Comparison of ENCODE assay signal across 1 cellular context in the genomic region with DNA sequence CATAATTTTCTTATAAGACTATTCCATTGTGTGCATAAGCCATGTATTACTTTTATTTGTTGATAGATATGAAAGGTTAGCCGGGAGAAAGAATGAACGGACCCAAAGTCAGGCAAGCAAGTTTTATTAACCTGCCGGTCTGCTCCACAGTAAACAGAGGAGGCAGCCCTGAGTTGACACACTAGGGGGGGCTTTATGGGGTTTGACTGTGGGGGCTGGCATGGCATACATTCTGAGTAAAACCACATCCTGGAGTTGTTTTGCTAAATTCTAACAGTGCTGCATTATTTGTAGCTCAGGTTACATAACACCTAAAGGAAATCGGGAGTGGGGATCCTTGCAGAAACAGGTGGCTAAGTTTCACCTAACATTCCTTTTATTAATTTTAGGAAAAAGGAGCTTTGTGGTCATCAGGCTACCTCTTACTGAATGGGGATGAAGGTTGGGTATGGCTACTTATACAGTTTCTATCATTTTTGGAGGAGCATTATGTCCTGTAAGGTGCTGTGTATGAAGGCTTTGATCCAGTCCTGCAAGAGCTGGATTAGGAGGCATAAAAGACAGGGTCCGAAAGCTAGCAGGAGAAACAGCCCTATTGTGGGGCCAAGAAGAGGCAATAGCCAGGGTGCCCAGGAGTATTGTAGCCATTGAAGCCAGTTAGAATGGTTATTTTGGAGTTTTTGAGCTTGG.
TF ChIP-seq lines count a peak whose summit lies in the region.

No MANE protein-coding gene starts in this region.

TF ChIP-seq in HepG2, 621 proteins besides CTCF, POLR2A, EP300 and RAD21:
- TF ChIP-seq, protein P1, sequence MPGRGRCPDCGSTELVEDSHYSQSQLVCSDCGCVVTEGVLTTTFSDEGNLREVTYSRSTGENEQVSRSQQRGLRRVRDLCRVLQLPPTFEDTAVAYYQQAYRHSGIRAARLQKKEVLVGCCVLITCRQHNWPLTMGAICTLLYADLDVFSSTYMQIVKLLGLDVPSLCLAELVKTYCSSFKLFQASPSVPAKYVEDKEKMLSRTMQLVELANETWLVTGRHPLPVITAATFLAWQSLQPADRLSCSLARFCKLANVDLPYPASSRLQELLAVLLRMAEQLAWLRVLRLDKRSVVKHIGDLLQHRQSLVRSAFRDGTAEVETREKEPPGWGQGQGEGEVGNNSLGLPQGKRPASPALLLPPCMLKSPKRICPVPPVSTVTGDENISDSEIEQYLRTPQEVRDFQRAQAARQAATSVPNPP (CRISPR knock-in tag; IDR thresholded peaks at IDR 0.05), result no peak
- TF ChIP-seq, protein P2, sequence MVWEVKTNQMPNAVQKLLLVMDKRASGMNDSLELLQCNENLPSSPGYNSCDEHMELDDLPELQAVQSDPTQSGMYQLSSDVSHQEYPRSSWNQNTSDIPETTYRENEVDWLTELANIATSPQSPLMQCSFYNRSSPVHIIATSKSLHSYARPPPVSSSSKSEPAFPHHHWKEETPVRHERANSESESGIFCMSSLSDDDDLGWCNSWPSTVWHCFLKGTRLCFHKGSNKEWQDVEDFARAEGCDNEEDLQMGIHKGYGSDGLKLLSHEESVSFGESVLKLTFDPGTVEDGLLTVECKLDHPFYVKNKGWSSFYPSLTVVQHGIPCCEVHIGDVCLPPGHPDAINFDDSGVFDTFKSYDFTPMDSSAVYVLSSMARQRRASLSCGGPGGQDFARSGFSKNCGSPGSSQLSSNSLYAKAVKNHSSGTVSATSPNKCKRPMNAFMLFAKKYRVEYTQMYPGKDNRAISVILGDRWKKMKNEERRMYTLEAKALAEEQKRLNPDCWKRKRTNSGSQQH (CRISPR knock-in tag; IDR thresholded peaks at IDR 0.05; ENCODE audit: low read depth), result no peak
- TF ChIP-seq, protein P3, sequence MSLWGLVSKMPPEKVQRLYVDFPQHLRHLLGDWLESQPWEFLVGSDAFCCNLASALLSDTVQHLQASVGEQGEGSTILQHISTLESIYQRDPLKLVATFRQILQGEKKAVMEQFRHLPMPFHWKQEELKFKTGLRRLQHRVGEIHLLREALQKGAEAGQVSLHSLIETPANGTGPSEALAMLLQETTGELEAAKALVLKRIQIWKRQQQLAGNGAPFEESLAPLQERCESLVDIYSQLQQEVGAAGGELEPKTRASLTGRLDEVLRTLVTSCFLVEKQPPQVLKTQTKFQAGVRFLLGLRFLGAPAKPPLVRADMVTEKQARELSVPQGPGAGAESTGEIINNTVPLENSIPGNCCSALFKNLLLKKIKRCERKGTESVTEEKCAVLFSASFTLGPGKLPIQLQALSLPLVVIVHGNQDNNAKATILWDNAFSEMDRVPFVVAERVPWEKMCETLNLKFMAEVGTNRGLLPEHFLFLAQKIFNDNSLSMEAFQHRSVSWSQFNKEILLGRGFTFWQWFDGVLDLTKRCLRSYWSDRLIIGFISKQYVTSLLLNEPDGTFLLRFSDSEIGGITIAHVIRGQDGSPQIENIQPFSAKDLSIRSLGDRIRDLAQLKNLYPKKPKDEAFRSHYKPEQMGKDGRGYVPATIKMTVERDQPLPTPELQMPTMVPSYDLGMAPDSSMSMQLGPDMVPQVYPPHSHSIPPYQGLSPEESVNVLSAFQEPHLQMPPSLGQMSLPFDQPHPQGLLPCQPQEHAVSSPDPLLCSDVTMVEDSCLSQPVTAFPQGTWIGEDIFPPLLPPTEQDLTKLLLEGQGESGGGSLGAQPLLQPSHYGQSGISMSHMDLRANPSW (CRISPR knock-in tag; IDR thresholded peaks at IDR 0.05; ENCODE audit: borderline replicate concordance), result no peak
- TF ChIP-seq, protein P4, sequence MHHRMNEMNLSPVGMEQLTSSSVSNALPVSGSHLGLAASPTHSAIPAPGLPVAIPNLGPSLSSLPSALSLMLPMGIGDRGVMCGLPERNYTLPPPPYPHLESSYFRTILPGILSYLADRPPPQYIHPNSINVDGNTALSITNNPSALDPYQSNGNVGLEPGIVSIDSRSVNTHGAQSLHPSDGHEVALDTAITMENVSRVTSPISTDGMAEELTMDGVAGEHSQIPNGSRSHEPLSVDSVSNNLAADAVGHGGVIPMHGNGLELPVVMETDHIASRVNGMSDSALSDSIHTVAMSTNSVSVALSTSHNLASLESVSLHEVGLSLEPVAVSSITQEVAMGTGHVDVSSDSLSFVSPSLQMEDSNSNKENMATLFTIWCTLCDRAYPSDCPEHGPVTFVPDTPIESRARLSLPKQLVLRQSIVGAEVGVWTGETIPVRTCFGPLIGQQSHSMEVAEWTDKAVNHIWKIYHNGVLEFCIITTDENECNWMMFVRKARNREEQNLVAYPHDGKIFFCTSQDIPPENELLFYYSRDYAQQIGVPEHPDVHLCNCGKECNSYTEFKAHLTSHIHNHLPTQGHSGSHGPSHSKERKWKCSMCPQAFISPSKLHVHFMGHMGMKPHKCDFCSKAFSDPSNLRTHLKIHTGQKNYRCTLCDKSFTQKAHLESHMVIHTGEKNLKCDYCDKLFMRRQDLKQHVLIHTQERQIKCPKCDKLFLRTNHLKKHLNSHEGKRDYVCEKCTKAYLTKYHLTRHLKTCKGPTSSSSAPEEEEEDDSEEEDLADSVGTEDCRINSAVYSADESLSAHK (CRISPR knock-in tag; IDR thresholded peaks at IDR 0.05; ENCODE audit: borderline replicate concordance), result no peak
- TF ChIP-seq, protein P5, sequence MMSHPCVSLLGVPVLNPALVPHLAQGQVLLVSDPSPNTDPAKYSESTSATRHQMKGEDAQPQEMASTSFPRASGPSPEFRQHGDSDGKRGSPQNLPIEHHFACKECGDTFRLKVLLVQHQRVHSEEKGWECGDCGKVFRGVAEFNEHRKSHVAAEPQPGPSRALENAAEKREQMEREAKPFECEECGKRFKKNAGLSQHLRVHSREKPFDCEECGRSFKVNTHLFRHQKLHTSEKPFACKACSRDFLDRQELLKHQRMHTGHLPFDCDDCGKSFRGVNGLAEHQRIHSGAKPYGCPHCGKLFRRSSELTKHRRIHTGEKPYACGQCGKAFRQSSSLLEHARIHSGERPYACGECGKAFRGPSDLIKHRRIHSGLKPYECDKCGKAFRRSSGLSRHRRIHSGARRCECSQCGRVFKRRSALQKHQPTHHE (CRISPR knock-in tag; IDR thresholded peaks at IDR 0.05; ENCODE audit: borderline replicate concordance), result no peak
- TF ChIP-seq, protein P6, sequence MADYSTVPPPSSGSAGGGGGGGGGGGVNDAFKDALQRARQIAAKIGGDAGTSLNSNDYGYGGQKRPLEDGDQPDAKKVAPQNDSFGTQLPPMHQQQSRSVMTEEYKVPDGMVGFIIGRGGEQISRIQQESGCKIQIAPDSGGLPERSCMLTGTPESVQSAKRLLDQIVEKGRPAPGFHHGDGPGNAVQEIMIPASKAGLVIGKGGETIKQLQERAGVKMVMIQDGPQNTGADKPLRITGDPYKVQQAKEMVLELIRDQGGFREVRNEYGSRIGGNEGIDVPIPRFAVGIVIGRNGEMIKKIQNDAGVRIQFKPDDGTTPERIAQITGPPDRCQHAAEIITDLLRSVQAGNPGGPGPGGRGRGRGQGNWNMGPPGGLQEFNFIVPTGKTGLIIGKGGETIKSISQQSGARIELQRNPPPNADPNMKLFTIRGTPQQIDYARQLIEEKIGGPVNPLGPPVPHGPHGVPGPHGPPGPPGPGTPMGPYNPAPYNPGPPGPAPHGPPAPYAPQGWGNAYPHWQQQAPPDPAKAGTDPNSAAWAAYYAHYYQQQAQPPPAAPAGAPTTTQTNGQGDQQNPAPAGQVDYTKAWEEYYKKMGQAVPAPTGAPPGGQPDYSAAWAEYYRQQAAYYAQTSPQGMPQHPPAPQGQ (CRISPR knock-in tag; IDR thresholded peaks at IDR 0.05; ENCODE audit: borderline replicate concordance), result no peak
- TF ChIP-seq ZNF7 (CRISPR knock-in tag; IDR thresholded peaks at IDR 0.05), result no peak
- TF ChIP-seq, protein P7, sequence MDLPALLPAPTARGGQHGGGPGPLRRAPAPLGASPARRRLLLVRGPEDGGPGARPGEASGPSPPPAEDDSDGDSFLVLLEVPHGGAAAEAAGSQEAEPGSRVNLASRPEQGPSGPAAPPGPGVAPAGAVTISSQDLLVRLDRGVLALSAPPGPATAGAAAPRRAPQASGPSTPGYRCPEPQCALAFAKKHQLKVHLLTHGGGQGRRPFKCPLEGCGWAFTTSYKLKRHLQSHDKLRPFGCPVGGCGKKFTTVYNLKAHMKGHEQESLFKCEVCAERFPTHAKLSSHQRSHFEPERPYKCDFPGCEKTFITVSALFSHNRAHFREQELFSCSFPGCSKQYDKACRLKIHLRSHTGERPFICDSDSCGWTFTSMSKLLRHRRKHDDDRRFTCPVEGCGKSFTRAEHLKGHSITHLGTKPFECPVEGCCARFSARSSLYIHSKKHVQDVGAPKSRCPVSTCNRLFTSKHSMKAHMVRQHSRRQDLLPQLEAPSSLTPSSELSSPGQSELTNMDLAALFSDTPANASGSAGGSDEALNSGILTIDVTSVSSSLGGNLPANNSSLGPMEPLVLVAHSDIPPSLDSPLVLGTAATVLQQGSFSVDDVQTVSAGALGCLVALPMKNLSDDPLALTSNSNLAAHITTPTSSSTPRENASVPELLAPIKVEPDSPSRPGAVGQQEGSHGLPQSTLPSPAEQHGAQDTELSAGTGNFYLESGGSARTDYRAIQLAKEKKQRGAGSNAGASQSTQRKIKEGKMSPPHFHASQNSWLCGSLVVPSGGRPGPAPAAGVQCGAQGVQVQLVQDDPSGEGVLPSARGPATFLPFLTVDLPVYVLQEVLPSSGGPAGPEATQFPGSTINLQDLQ (CRISPR knock-in tag; IDR thresholded peaks at IDR 0.05), result no peak
- TF ChIP-seq RELA (CRISPR knock-in tag; IDR thresholded peaks at IDR 0.05), result no peak
- no peak for TF ChIP-seq ATRX (CRISPR knock-in tag; IDR thresholded peaks at IDR 0.05; ENCODE audit: borderline replicate concordance)
- TF ChIP-seq, protein P8, sequence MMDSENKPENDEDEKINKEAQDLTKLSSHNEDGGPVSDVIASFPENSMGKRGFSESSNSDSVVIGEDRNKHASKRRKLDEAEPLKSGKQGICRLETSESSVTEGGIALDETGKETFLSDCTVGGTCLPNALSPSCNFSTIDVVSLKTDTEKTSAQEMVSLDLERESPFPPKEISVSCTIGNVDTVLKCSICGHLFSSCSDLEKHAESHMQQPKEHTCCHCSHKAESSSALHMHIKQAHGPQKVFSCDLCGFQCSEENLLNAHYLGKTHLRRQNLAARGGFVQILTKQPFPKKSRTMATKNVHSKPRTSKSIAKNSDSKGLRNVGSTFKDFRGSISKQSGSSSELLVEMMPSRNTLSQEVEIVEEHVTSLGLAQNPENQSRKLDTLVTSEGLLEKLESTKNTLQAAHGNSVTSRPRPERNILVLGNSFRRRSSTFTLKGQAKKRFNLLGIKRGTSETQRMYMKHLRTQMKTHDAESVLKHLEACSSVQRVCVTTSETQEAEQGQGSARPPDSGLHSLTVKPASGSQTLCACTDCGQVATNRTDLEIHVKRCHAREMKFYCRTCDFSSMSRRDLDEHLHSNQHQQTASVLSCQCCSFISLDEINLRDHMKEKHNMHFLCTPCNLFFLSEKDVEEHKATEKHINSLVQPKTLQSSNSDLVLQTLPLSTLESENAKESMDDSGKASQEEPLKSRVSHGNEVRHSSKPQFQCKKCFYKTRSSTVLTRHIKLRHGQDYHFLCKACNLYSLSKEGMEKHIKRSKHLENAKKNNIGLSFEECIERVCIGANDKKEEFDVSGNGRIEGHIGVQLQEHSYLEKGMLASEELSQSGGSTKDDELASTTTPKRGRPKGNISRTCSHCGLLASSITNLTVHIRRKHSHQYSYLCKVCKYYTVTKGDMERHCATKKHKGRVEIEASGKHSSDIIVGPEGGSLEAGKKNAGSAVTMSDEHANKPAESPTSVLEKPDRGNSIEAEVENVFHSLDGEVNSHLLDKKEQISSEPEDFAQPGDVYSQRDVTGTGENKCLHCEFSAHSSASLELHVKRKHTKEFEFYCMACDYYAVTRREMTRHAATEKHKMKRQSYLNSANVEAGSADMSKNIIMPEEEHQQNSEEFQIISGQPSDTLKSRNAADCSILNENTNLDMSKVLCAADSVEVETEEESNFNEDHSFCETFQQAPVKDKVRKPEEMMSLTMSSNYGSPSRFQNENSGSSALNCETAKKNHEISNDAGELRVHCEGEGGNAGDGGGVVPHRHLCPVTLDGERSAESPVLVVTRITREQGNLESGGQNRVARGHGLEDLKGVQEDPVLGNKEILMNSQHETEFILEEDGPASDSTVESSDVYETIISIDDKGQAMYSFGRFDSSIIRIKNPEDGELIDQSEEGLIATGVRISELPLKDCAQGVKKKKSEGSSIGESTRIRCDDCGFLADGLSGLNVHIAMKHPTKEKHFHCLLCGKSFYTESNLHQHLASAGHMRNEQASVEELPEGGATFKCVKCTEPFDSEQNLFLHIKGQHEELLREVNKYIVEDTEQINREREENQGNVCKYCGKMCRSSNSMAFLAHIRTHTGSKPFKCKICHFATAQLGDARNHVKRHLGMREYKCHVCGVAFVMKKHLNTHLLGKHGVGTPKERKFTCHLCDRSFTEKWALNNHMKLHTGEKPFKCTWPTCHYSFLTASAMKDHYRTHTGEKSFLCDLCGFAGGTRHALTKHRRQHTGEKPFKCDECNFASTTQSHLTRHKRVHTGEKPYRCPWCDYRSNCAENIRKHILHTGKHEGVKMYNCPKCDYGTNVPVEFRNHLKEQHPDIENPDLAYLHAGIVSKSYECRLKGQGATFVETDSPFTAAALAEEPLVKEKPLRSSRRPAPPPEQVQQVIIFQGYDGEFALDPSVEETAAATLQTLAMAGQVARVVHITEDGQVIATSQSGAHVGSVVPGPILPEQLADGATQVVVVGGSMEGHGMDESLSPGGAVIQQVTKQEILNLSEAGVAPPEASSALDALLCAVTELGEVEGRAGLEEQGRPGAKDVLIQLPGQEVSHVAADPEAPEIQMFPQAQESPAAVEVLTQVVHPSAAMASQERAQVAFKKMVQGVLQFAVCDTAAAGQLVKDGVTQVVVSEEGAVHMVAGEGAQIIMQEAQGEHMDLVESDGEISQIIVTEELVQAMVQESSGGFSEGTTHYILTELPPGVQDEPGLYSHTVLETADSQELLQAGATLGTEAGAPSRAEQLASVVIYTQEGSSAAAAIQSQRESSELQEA (CRISPR knock-in tag; IDR thresholded peaks at IDR 0.05; ENCODE audit: not compliant biosample characterization), result no peak
- TF ChIP-seq, protein P9, sequence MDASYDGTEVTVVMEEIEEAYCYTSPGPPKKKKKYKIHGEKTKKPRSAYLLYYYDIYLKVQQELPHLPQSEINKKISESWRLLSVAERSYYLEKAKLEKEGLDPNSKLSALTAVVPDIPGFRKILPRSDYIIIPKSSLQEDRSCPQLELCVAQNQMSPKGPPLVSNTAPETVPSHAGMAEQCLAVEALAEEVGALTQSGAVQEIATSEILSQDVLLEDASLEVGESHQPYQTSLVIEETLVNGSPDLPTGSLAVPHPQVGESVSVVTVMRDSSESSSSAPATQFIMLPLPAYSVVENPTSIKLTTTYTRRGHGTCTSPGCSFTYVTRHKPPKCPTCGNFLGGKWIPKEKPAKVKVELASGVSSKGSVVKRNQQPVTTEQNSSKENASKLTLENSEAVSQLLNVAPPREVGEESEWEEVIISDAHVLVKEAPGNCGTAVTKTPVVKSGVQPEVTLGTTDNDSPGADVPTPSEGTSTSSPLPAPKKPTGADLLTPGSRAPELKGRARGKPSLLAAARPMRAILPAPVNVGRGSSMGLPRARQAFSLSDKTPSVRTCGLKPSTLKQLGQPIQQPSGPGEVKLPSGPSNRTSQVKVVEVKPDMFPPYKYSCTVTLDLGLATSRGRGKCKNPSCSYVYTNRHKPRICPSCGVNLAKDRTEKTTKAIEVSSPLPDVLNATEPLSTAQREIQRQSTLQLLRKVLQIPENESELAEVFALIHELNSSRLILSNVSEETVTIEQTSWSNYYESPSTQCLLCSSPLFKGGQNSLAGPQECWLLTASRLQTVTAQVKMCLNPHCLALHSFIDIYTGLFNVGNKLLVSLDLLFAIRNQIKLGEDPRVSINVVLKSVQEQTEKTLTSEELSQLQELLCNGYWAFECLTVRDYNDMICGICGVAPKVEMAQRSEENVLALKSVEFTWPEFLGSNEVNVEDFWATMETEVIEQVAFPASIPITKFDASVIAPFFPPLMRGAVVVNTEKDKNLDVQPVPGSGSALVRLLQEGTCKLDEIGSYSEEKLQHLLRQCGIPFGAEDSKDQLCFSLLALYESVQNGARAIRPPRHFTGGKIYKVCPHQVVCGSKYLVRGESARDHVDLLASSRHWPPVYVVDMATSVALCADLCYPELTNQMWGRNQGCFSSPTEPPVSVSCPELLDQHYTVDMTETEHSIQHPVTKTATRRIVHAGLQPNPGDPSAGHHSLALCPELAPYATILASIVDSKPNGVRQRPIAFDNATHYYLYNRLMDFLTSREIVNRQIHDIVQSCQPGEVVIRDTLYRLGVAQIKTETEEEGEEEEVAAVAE (CRISPR knock-in tag; IDR thresholded peaks at IDR 0.05; ENCODE audit: borderline replicate concordance), result no peak
- TF ChIP-seq TEAD3 (CRISPR knock-in tag; optimal IDR thresholded peaks at IDR 0.05; ENCODE audit: borderline replicate concordance), result no peak
- no peak for TF ChIP-seq FOXA3 (CRISPR knock-in tag; IDR thresholded peaks at IDR 0.05)
- TF ChIP-seq ZNF234 (CRISPR knock-in tag; conservative IDR thresholded peaks at IDR 0.05), result no peak
